ENCODE assay signal across 14 cellular contexts in the genomic region with DNA sequence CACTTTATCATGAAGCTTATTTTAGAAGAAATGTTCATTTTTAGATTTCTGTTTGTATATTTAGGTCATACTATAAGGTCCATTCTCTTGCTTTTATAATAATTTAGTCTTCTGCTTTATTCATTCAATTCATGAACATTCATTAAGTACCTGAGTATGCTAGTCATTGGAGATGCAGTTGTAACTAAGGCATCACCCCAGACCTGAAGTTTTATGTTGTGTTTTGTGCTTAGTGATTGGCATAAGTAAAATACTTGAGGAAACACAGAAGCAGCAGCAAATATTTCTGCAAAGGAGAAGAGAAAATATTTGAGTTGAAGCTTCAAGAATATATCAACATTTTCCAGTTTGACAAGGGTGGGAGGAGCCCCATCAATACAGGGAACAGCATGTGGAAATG.
DNase-seq lines count a peak whose midpoint lies in the region; ATAC-seq and TF ChIP-seq lines count a peak whose summit lies in the region.
"Had no signal": no experiment of that assay in that cellular context is flagged by ENCODE, and none has a peak within 500 bp of the region (broad histone marks: within the 10 kb centered on the region; RNA-seq: fewer than 3 reads in every experiment).

No MANE protein-coding gene starts in this region.

- no peaks in the 10 kb centered on the region for H3K27me3 ChIP-seq in Peyer's patch
- no peaks in the 10 kb centered on the region for H3K27me3 ChIP-seq in muscle layer of duodenum (ENCODE audit: low read depth, low read length)
- H3K27me3 ChIP-seq in thoracic aorta (replicated peaks; ENCODE audit: insufficient read depth): no peaks in the 10 kb centered on the region
- H3K27me3 ChIP-seq: BLaER1 treated with 17β-estradiol and CSF1 and Interleukin-3, amounts not matched to agents 10 nM and 100 nM had no signal

- DNase-seq in Peyer's patch (no peak), coronary artery (ENCODE audit: low spot score) (no peak), thoracic aorta (ENCODE audit: low spot score) (no peak), KBM-7 (no peak), head of caudate nucleus (no peak), NCI-H82 treated with DMSO at 0.1 percent for 48 hours (lab: John Stamatoyannopoulos, UW; ENCODE audit: unreplicated experiment) (no peak)
- no peak for DNase-seq in stimulated activated CD4-positive, alpha-beta T cell treated with anti-CD3 and anti-CD28 coated beads, Interleukin-4, amount 100 ng/mL, for 24 hours
- DNase-seq: activated CD4-positive, alpha-beta T cell treated with anti-CD3 and anti-CD28 coated beads for 36 hours; activated naive CD4-positive, alpha-beta T cell treated with anti-CD3 and anti-CD28 coated beads, Interleukin-2, amount 10 ng/mL, durations not matched to agents 7 days and 5 days; naive thymus-derived CD8-positive, alpha-beta T cell; SHP77 treated with DMSO at 0.1 percent for 48 hours; T-helper 9 cell had no signal

- intact Hi-C loops in head of caudate nucleus (cut with DNase I): no loop called here

- H3K4me3 ChIP-seq in Peyer's patch: no peak overlapping the region
- H3K4me3 ChIP-seq in coronary artery: no peak overlapping the region
- H3K4me3 ChIP-seq in muscle layer of duodenum (ENCODE audit: low read depth in 1 of 2, low read length in 2 of 2): no peak overlapping the region
- no peak overlapping the region for H3K4me3 ChIP-seq in thoracic aorta
- H3K4me3 ChIP-seq: BLaER1 treated with 17β-estradiol and CSF1 and Interleukin-3, amounts not matched to agents 10 nM and 100 nM had no signal

- no peaks in the 10 kb centered on the region for H3K36me3 ChIP-seq in Peyer's patch
- no peaks in the 10 kb centered on the region for H3K36me3 ChIP-seq in muscle layer of duodenum (ENCODE audit: control insufficient read depth in 1 of 2, insufficient read depth in 2 of 2, low read length in 2 of 2)
- H3K36me3 ChIP-seq in thoracic aorta: no peaks in the 10 kb centered on the region
- H3K36me3 ChIP-seq: BLaER1 treated with 17β-estradiol and CSF1 and Interleukin-3, amounts not matched to agents 10 nM and 100 nM had no signal

- no peaks in the 10 kb centered on the region for H3K9me3 ChIP-seq in Peyer's patch
- no peaks in the 10 kb centered on the region for H3K9me3 ChIP-seq in muscle layer of duodenum (ENCODE audit: control insufficient read depth in 1 of 2, low read length in 2 of 2)
- no peaks in the 10 kb centered on the region for H3K9me3 ChIP-seq in thoracic aorta
- H3K9me3 ChIP-seq: BLaER1 treated with 17β-estradiol and CSF1 and Interleukin-3, amounts not matched to agents 10 nM and 100 nM had no signal

- TF ChIP-seq CTCF in Peyer's patch (IDR thresholded peaks at IDR 0.05) (no peak), coronary artery (IDR thresholded peaks at IDR 0.05) (no peak), thoracic aorta (IDR thresholded peaks at IDR 0.05) (no peak)

- no peak for ATAC-seq in thoracic aorta (ENCODE audit: insufficient number of reproducible peaks, low FRiP score, low read depth)
- ATAC-seq: naive thymus-derived CD8-positive, alpha-beta T cell had no signal

- peaks cover 0 to 43% (median 5%) of the 10 kb centered on the region in 4 donors for H3K4me1 ChIP-seq in Peyer's patch
- peaks cover 24 to 27% of the 10 kb centered on the region in 2 donors for H3K4me1 ChIP-seq in muscle layer of duodenum (ENCODE audit: control insufficient read depth in 1 of 2, insufficient read depth in 2 of 2, low read length in 2 of 2)
- peaks cover 14 to 33% of the 10 kb centered on the region in 2 donors for H3K4me1 ChIP-seq in thoracic aorta (ENCODE audit: control insufficient read depth in 1 of 2, low read depth in 2 of 2)

- in situ Hi-C loops in KBM-7 (cut with MboI; ENCODE audit: low pct_unique_long_range_greater_than_20kb, low sequenced_read_pairs): loop anchor here (25.0 kb wide), 2 partner anchors 296 to 579 kb away; no protein-coding TSS in a partner anchor

- no peak for TF ChIP-seq POLR2A in Peyer's patch (IDR thresholded peaks at IDR 0.05)

- H3K27ac ChIP-seq in Peyer's patch: peak overlapping the region in 3 of 4 donors; percentile 41 to 80 (median 58)
- peak overlapping the region; percentile 76 to 86 for H3K27ac ChIP-seq in coronary artery
- peak overlapping the region; percentile 70 for H3K27ac ChIP-seq in muscle layer of duodenum (ENCODE audit: low read length)
- H3K27ac ChIP-seq in thoracic aorta: peak overlapping the region; percentile 52 to 76
- H3K27ac ChIP-seq: BLaER1 treated with 17β-estradiol and CSF1 and Interleukin-3, amounts not matched to agents 10 nM and 100 nM had no signal
